Comparison of ENCODE assay signal across 33 cellular contexts in the genomic region with DNA sequence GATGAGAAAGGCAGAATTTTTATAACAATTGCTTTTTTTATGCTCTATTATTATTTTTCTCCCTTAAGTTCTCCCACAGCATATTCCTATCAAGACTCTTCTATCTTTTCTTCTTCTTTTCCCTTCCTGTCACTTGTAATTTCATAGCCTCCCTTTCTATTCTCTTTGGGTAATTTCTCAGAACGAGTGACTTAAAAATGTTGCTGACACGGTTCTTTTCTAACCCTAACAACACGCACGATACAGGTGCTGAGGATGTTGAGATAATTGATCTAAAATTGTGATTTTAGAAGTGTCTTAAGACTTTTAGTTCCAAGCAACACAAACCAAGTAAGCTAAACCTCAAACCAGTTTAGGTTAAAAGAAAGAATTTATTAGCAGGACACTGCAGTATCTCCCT.
"Had no signal": no experiment of that assay in that cellular context is flagged by ENCODE, and none has a peak within 500 bp of the region (broad histone marks: within the 10 kb centered on the region; RNA-seq: fewer than 3 reads in every experiment).

No MANE protein-coding gene starts in this region.

- H3K9me3 Mint-ChIP-seq: activated CD4-positive, alpha-beta memory T cell treated with anti-CD3 and anti-CD28 coated beads for 36 hours had no signal

- H3K4me3 ChIP-seq: adrenal gland, ascending aorta, breast epithelium, cardiac muscle cell, colonic mucosa, esophagus muscularis mucosa, gastrocnemius medialis had no signal

- H3K4me1 ChIP-seq: adrenal gland, ascending aorta, breast epithelium, colonic mucosa, esophagus muscularis mucosa, foreskin keratinocyte, gastrocnemius medialis had no signal

- H3K27me3 ChIP-seq: adrenal gland, ascending aorta, breast epithelium, cardiac muscle cell, colonic mucosa, esophagus muscularis mucosa, gastrocnemius medialis had no signal

- H3K36me3 Mint-ChIP-seq: brain had no signal

- H3K27ac Mint-ChIP-seq: activated CD4-positive, alpha-beta memory T cell treated with anti-CD3 and anti-CD28 coated beads for 36 hours; activated CD4-positive, alpha-beta T cell treated with anti-CD3 and anti-CD28 coated beads for 36 hours; activated CD4-positive, alpha-beta T cell treated with anti-CD3 and anti-CD28 coated beads, Interleukin-2, amount 10 ng/mL, durations not matched to agents 24 days and 14 days; activated CD8-positive, alpha-beta memory T cell treated with anti-CD3 and anti-CD28 coated beads, Interleukin-2, amount 10 ng/mL, durations not matched to agents 7 days and 5 days; activated CD8-positive, alpha-beta T cell treated with anti-CD3 and anti-CD28 coated beads, Interleukin-2, amount 10 ng/mL, durations not matched to agents 7 days and 5 days; activated naive CD4-positive, alpha-beta T cell treated with anti-CD3 and anti-CD28 coated beads for 36 hours; activated naive CD4-positive, alpha-beta T cell treated with anti-CD3 and anti-CD28 coated beads, Interleukin-2, amount 50 U/mL, for 24 hours; activated naive CD8-positive, alpha-beta T cell treated with anti-CD3 and anti-CD28 coated beads for 36 hours; activated naive CD8-positive, alpha-beta T cell treated with anti-CD3 and anti-CD28 coated beads, Interleukin-2, amount 50 U/mL, for 24 hours; activated T-helper 1 cell treated with anti-CD3 and anti-CD28 coated beads, Interleukin-12 subunit alpha, Interleukin-12 subunit beta, Interleukin-2, Interleukin-4 antibody, amounts not matched to agents 30 ng/mL and 10 ng/mL and 1 ng/mL, durations not matched to agents 14 hours and 24 hours and 36 hours; activated T-helper 2 cell treated with anti-CD3 and anti-CD28 coated beads, Interferon-gamma antibody, Interleukin-2, Interleukin-4, amounts not matched to agents 10 μg/mL and 5 μg/mL and 100 μg/mL, durations not matched to agents 14 hours and 24 hours and 36 hours; brain; T-helper 17 cell had no signal

- H3K36me3 ChIP-seq: adrenal gland, ascending aorta, breast epithelium, cardiac muscle cell, colonic mucosa, gastrocnemius medialis had no signal

- H3K27me3 Mint-ChIP-seq: activated CD4-positive, alpha-beta memory T cell treated with anti-CD3 and anti-CD28 coated beads for 36 hours; activated CD4-positive, alpha-beta T cell treated with anti-CD3 and anti-CD28 coated beads for 36 hours; activated CD4-positive, alpha-beta T cell treated with anti-CD3 and anti-CD28 coated beads, Interleukin-2, amount 10 ng/mL, durations not matched to agents 24 days and 14 days; activated CD8-positive, alpha-beta memory T cell treated with anti-CD3 and anti-CD28 coated beads, Interleukin-2, amount 10 ng/mL, durations not matched to agents 7 days and 5 days; activated naive CD4-positive, alpha-beta T cell treated with anti-CD3 and anti-CD28 coated beads, Interleukin-2, amount 50 U/mL, for 24 hours; activated naive CD8-positive, alpha-beta T cell treated with anti-CD3 and anti-CD28 coated beads for 36 hours; activated naive CD8-positive, alpha-beta T cell treated with anti-CD3 and anti-CD28 coated beads, Interleukin-2, amount 50 U/mL, for 24 hours; brain; T-helper 17 cell had no signal

- ATAC-seq: activated CD4-positive, alpha-beta T cell treated with anti-CD3 and anti-CD28 coated beads for 36 hours; activated CD8-positive, alpha-beta memory T cell treated with anti-CD3 and anti-CD28 coated beads, Interleukin-2, amount 10 ng/mL, durations not matched to agents 7 days and 5 days; activated CD8-positive, alpha-beta T cell treated with anti-CD3 and anti-CD28 coated beads, Interleukin-2, amount 10 ng/mL, durations not matched to agents 7 days and 5 days; activated naive CD8-positive, alpha-beta T cell treated with anti-CD3 and anti-CD28 coated beads, Interleukin-2, amount 50 U/mL, for 24 hours; foreskin keratinocyte; gastrocnemius medialis; T-helper 17 cell had no signal

- DNase-seq: activated CD4-positive, alpha-beta memory T cell treated with anti-CD3 and anti-CD28 coated beads for 36 hours; activated CD4-positive, alpha-beta T cell treated with anti-CD3 and anti-CD28 coated beads for 36 hours; activated CD4-positive, CD25-positive, alpha-beta regulatory T cell; activated CD4-positive, CD25-positive, alpha-beta regulatory T cell treated with anti-CD3 and anti-CD28 coated beads, Interleukin-2, amount 50 U/mL, for 72 hours; activated CD8-positive, alpha-beta memory T cell treated with anti-CD3 and anti-CD28 coated beads, Interleukin-2, amount 10 ng/mL, durations not matched to agents 7 days and 5 days; activated CD8-positive, alpha-beta memory T cell treated with anti-CD3 and anti-CD28 coated beads, Interleukin-2, amount 50 U/mL, for 4 hours; activated CD8-positive, alpha-beta T cell treated with anti-CD3 and anti-CD28 coated beads, Interleukin-2, amount 10 ng/mL, durations not matched to agents 7 days and 5 days; activated effector memory CD4-positive, alpha-beta T cell treated with anti-CD3 and anti-CD28 coated beads, Interleukin-2, amount 50 U/mL, for 16 hours; activated naive CD4-positive, alpha-beta T cell treated with anti-CD3 and anti-CD28 coated beads for 36 hours; activated naive CD8-positive, alpha-beta T cell treated with anti-CD3 and anti-CD28 coated beads for 36 hours; activated naive CD8-positive, alpha-beta T cell treated with anti-CD3 and anti-CD28 coated beads, Interleukin-2, amount 50 U/mL, for 24 hours; activated T-cell treated with anti-CD3 and anti-CD28 coated beads, Interleukin-2, amount 50 U/mL, for 1 hour; activated T-cell treated with anti-CD3 and anti-CD28 coated beads, Interleukin-2, amount 50 U/mL, for 48 hours; adrenal gland; central memory CD4-positive, alpha-beta T cell; cerebellar nuclear complex; colonic mucosa; effector memory CD4-positive, alpha-beta T cell; erythroblast; foreskin keratinocyte; gastrocnemius medialis; glutamatergic neuron; T-helper 1 cell; T-helper 17 cell had no signal

- H3K9me3 ChIP-seq: adrenal gland, ascending aorta, breast epithelium, colonic mucosa, esophagus muscularis mucosa, gastrocnemius medialis had no signal

- H3K27ac ChIP-seq: adrenal gland, ascending aorta, breast epithelium, cardiac muscle cell, colonic mucosa, esophagus muscularis mucosa, foreskin keratinocyte had no signal

- H3K4me1 Mint-ChIP-seq: activated CD8-positive, alpha-beta memory T cell treated with anti-CD3 and anti-CD28 coated beads, Interleukin-2, amount 10 ng/mL, durations not matched to agents 7 days and 5 days; brain had no signal

- H3K4me3 Mint-ChIP-seq: activated CD4-positive, alpha-beta memory T cell treated with anti-CD3 and anti-CD28 coated beads for 36 hours; activated CD4-positive, alpha-beta T cell treated with anti-CD3 and anti-CD28 coated beads for 36 hours; activated CD4-positive, alpha-beta T cell treated with anti-CD3 and anti-CD28 coated beads, Interleukin-2, amount 10 ng/mL, durations not matched to agents 24 days and 14 days; activated CD8-positive, alpha-beta memory T cell treated with anti-CD3 and anti-CD28 coated beads, Interleukin-2, amount 10 ng/mL, durations not matched to agents 7 days and 5 days; activated CD8-positive, alpha-beta T cell treated with anti-CD3 and anti-CD28 coated beads, Interleukin-2, amount 10 ng/mL, durations not matched to agents 7 days and 5 days; activated naive CD4-positive, alpha-beta T cell treated with anti-CD3 and anti-CD28 coated beads for 36 hours; activated naive CD4-positive, alpha-beta T cell treated with anti-CD3 and anti-CD28 coated beads, Interleukin-2, amount 50 U/mL, for 24 hours; activated naive CD8-positive, alpha-beta T cell treated with anti-CD3 and anti-CD28 coated beads for 36 hours; activated naive CD8-positive, alpha-beta T cell treated with anti-CD3 and anti-CD28 coated beads, Interleukin-2, amount 50 U/mL, for 24 hours; activated T-helper 1 cell treated with anti-CD3 and anti-CD28 coated beads, Interleukin-12 subunit alpha, Interleukin-12 subunit beta, Interleukin-2, Interleukin-4 antibody, amounts not matched to agents 30 ng/mL and 10 ng/mL and 1 ng/mL, durations not matched to agents 14 hours and 24 hours and 36 hours; brain; T-helper 17 cell had no signal
